Comparison of ENCODE assay signal across 8 cellular contexts in genomic region chr3:37546876-37547275, GRCh38.
DNase-seq lines count a peak whose midpoint lies in the region; ATAC-seq and TF ChIP-seq lines count a peak whose summit lies in the region.

No MANE protein-coding gene starts in this region.

- H3K4me1 ChIP-seq in right cardiac atrium (ENCODE audit: control insufficient read depth, insufficient read depth, low read length) = peaks cover 4% of the 10 kb centered on the region

- DNase-seq in AG20443 (ENCODE audit: low spot score) (peak; percentile 87), right cardiac atrium (peak in 2 of 3 donors; percentile 30 to 65), COR-L47 (lab: John Stamatoyannopoulos, UW) (no peak), NCI-H2029 (lab: John Stamatoyannopoulos, UW) (no peak)
- no peak for DNase-seq in stimulated activated CD4-positive, alpha-beta T cell treated with anti-CD3 and anti-CD28 coated beads, Interleukin-1b, Interleukin-23, amount 100 ng/mL, for 48 hours

- H3K4me3 ChIP-seq in right cardiac atrium (ENCODE audit: low read length) = no peak overlapping the region

- H3K9me3 ChIP-seq in right cardiac atrium (ENCODE audit: control insufficient read depth, low read length) = no peaks in the 10 kb centered on the region

- peak; percentile 73 for ATAC-seq in GM21619 (IDR thresholded peaks at IDR 0.05; ENCODE audit: unreplicated experiment)
- peak; percentile 79 for ATAC-seq in SK-N-SH treated with all-trans-retinoic acid at 6 μM for 48 hours
- peak; percentile 58 to 81 for ATAC-seq in right cardiac atrium
- no peak for ATAC-seq in HG02610 (IDR thresholded peaks at IDR 0.05; ENCODE audit: unreplicated experiment)

- WGBS in right cardiac atrium = 16% methylated on average over 3 of the region's 3 CpGs

- intact Hi-C loops in right cardiac atrium (cut with DNase I) = no loop called here

- no peaks in the 10 kb centered on the region for H3K27me3 ChIP-seq in right cardiac atrium (ENCODE audit: control insufficient read depth, insufficient read depth)

- no peak overlapping the region for H3K27ac ChIP-seq in right cardiac atrium (ENCODE audit: low read length)

TF ChIP-seq in SK-N-SH treated with all-trans-retinoic acid at 6 μM for 48 hours, 23 proteins besides CTCF, POLR2A, EP300 and RAD21:
- no peak for TF ChIP-seq ZFP30 (CRISPR knock-in tag; IDR thresholded peaks at IDR 0.05)
- TF ChIP-seq ISL1 (CRISPR knock-in tag; IDR thresholded peaks at IDR 0.05) = no peak
- TF ChIP-seq PPARA (CRISPR knock-in tag; IDR thresholded peaks at IDR 0.05; ENCODE audit: borderline replicate concordance) = no peak
- TF ChIP-seq ZC3H10 (CRISPR knock-in tag; IDR thresholded peaks at IDR 0.05) = no peak
- TF ChIP-seq TOX (CRISPR knock-in tag; IDR thresholded peaks at IDR 0.05; ENCODE audit: borderline replicate concordance) = no peak
- TF ChIP-seq RARB (CRISPR knock-in tag; IDR thresholded peaks at IDR 0.05) = no peak
- no peak for TF ChIP-seq OSR1 (CRISPR knock-in tag; IDR thresholded peaks at IDR 0.05)
- TF ChIP-seq CREB5 (CRISPR knock-in tag; IDR thresholded peaks at IDR 0.05; ENCODE audit: low read depth) = no peak
- TF ChIP-seq PATZ1 (CRISPR knock-in tag; IDR thresholded peaks at IDR 0.05; ENCODE audit: borderline replicate concordance) = no peak
- no peak for TF ChIP-seq ZNF565 (CRISPR knock-in tag; conservative IDR thresholded peaks at IDR 0.05; ENCODE audit: low read depth)
- no peak for TF ChIP-seq TCF4 (CRISPR knock-in tag; IDR thresholded peaks at IDR 0.05; ENCODE audit: borderline replicate concordance)
- TF ChIP-seq BACH2 (CRISPR knock-in tag; IDR thresholded peaks at IDR 0.05; ENCODE audit: borderline replicate concordance) = no peak
- no peak for TF ChIP-seq GLIS3 (CRISPR knock-in tag; IDR thresholded peaks at IDR 0.05)
- TF ChIP-seq CSDC2 (CRISPR knock-in tag; IDR thresholded peaks at IDR 0.05) = no peak
- TF ChIP-seq ZNF8 (CRISPR knock-in tag; IDR thresholded peaks at IDR 0.05) = no peak
- TF ChIP-seq, protein P1, sequence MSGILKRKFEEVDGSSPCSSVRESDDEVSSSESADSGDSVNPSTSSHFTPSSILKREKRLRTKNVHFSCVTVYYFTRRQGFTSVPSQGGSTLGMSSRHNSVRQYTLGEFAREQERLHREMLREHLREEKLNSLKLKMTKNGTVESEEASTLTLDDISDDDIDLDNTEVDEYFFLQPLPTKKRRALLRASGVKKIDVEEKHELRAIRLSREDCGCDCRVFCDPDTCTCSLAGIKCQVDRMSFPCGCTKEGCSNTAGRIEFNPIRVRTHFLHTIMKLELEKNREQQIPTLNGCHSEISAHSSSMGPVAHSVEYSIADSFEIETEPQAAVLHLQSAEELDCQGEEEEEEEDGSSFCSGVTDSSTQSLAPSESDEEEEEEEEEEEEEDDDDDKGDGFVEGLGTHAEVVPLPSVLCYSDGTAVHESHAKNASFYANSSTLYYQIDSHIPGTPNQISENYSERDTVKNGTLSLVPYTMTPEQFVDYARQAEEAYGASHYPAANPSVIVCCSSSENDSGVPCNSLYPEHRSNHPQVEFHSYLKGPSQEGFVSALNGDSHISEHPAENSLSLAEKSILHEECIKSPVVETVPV (CRISPR knock-in tag; IDR thresholded peaks at IDR 0.05) = no peak
- TF ChIP-seq, protein P2, sequence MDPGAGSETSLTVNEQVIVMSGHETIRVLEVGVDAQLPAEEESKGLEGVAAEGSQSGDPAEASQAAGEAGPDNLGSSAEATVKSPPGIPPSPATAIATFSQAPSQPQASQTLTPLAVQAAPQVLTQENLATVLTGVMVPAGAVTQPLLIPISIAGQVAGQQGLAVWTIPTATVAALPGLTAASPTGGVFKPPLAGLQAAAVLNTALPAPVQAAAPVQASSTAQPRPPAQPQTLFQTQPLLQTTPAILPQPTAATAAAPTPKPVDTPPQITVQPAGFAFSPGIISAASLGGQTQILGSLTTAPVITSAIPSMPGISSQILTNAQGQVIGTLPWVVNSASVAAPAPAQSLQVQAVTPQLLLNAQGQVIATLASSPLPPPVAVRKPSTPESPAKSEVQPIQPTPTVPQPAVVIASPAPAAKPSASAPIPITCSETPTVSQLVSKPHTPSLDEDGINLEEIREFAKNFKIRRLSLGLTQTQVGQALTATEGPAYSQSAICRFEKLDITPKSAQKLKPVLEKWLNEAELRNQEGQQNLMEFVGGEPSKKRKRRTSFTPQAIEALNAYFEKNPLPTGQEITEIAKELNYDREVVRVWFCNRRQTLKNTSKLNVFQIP (CRISPR knock-in tag; IDR thresholded peaks at IDR 0.05; ENCODE audit: borderline replicate concordance, low read depth) = no peak
- TF ChIP-seq ZNF70 (CRISPR knock-in tag; IDR thresholded peaks at IDR 0.05) = no peak
- TF ChIP-seq TSHZ2 (CRISPR knock-in tag; IDR thresholded peaks at IDR 0.05) = no peak
- TF ChIP-seq ESRRG (CRISPR knock-in tag; IDR thresholded peaks at IDR 0.05) = no peak

Comparison
In these comparisons a context has a peak if more than half of its experiments do, and no peak if none do; other contexts are left out.
1. DNase-seq: peak in AG20443 (single experiment) and right cardiac atrium (2 of 3); none in stimulated activated CD4-positive, alpha-beta T cell treated with anti-CD3 and anti-CD28 coated beads, Interleukin-1b, Interleukin-23, amount 100 ng/mL, for 48 hours (single experiment), COR-L47 (single experiment) and NCI-H2029 (single experiment).